In genomic region chr10:97553575-97554100, GRCh38 we compare ENCODE assay signal across 8 cellular contexts. TPM values are rescaled to one million over a fixed set of nuclear protein-coding genes. Genes with fewer than 3 reads are reported as not detected.
DNase-seq lines count a peak whose midpoint lies in the region; ATAC-seq and TF ChIP-seq lines count a peak whose summit lies in the region.

No MANE protein-coding gene starts in this region.

- POLR2A ChIA-PET in CD4-positive, alpha-beta T cell (lab: Charles Lee): interaction anchor here (1.3 kb wide), 1 partner anchor 87 kb away, joined by 5 read pairs; no protein-coding TSS in a partner anchor

- no peaks in the 10 kb centered on the region for H3K9me3 ChIP-seq in CD4-positive, alpha-beta T cell (ENCODE audit: control insufficient read depth, low read length)

- no peaks in the 10 kb centered on the region for H3K27me3 ChIP-seq in CD4-positive, alpha-beta T cell (ENCODE audit: control insufficient read depth, insufficient read depth, low read length)

- peak; percentile 94 for ATAC-seq in CD4-positive, alpha-beta T cell (ENCODE audit: poor library complexity)
- ATAC-seq in GM21447 (IDR thresholded peaks at IDR 0.05; ENCODE audit: unreplicated experiment): peak; percentile 81

- peak; percentile 83 for TF ChIP-seq CTCF in CD4-positive, alpha-beta T cell (IDR thresholded peaks at IDR 0.05)

- peak; percentile 30 to 64 (median 50) for DNase-seq in CD4-positive, alpha-beta T cell
- DNase-seq in NCI-H146 treated with DMSO at 0.1 percent for 48 hours (lab: John Stamatoyannopoulos, UW; ENCODE audit: unreplicated experiment) (peak; percentile 59), cerebellar cortex (ENCODE audit: low spot score) (peak; percentile 61), left kidney (ENCODE audit: low read depth, low spot score) (peak; percentile 91), mesenteric fat pad (ENCODE audit: low spot score) (no peak)
- DNase-seq in activated CD4-positive, CD25-positive, alpha-beta regulatory T cell treated with anti-CD3 and anti-CD28 coated beads, Interleukin-2, amount 50 U/mL, for 16 hours (ENCODE audit: low read depth, low spot score): peak; percentile 38
- DNase-seq in stimulated activated CD4-positive, alpha-beta T cell treated with anti-CD3 and anti-CD28 coated beads, Interleukin-4, amount 100 ng/mL, for 48 hours (ENCODE audit: low read depth in 2 of 2): peak; percentile 45 to 52

- H3K27ac Mint-ChIP-seq in CD4-positive, alpha-beta T cell: no peak overlapping the region

- no peaks in the 10 kb centered on the region for H3K9me3 Mint-ChIP-seq in CD4-positive, alpha-beta T cell

- no peaks in the 10 kb centered on the region for H3K4me1 Mint-ChIP-seq in CD4-positive, alpha-beta T cell (ENCODE audit: low read depth)

- intact Hi-C loops in CD4-positive, alpha-beta T cell (cut with DNase I, micrococcal nuclease): loop anchor here (1.0 to 2.0 kb wide), 3 partner anchors 55 to 146 kb away; partner anchors contain the start of genes MMS19 (in 1 of the 2) and UBTD1 (in 1 of the 2)

- H3K27ac ChIP-seq in CD4-positive, alpha-beta T cell (ENCODE audit: low read depth, low read length): no peak overlapping the region

- CTCF ChIA-PET in CD4-positive, alpha-beta T cell (lab: Charles Lee): interaction anchor here (0.7 to 1.2 kb wide), 5 partner anchors 10 to 142 kb away, joined by 3 to 6 read pairs (median 3); no protein-coding TSS in a partner anchor

- no peaks in the 10 kb centered on the region for H3K36me3 Mint-ChIP-seq in CD4-positive, alpha-beta T cell (ENCODE audit: low read depth)

- no peaks in the 10 kb centered on the region for H3K27me3 Mint-ChIP-seq in CD4-positive, alpha-beta T cell

- H3K4me3 Mint-ChIP-seq in CD4-positive, alpha-beta T cell: no peak overlapping the region

RNA-seq across cellular contexts. Expression of gene ANKRD2, which starts 18.9 kb away (rescaled TPM):
- not detected for total RNA-seq in CD4-positive, alpha-beta T cell
- not detected for total RNA-seq in mesenteric fat pad

RNA-seq across cellular contexts. Expression of gene HOGA1, which starts 30.6 kb away (rescaled TPM):
- not detected for total RNA-seq in CD4-positive, alpha-beta T cell
- 3.8 TPM for total RNA-seq in mesenteric fat pad

RNA-seq across cellular contexts. Expression of gene C10orf62, which starts 35.9 kb away (rescaled TPM):
- total RNA-seq in CD4-positive, alpha-beta T cell: not detected
- total RNA-seq in mesenteric fat pad: not detected

RNA-seq across cellular contexts. Expression of gene UBTD1, which starts 54.9 kb away (rescaled TPM):
- total RNA-seq in CD4-positive, alpha-beta T cell: under 1 TPM; 0.56 to 0.80 TPM
- 19.9 TPM for total RNA-seq in mesenteric fat pad

RNA-seq across cellular contexts. Expression of gene MMS19, which starts 55.4 kb away (rescaled TPM):
- total RNA-seq in CD4-positive, alpha-beta T cell: 10 to 100 TPM; 58.4 to 65.7 TPM
- 38.0 TPM for total RNA-seq in mesenteric fat pad
